In genomic region chr11:68401856-68402255, GRCh38 we compare ENCODE assay signal across 15 cellular contexts. TPM values are rescaled to one million over a fixed set of nuclear protein-coding genes. Genes with fewer than 3 reads are reported as not detected.
DNase-seq lines count a peak whose midpoint lies in the region; ATAC-seq and TF ChIP-seq lines count a peak whose summit lies in the region.
"Had no signal": no experiment of that assay in that cellular context is flagged by ENCODE, and none has a peak within 500 bp of the region (broad histone marks: within the 10 kb centered on the region; RNA-seq: fewer than 3 reads in every experiment).

No MANE protein-coding gene starts in this region.

- H3K9me3 Mint-ChIP-seq in nephron progenitor cell = no peaks in the 10 kb centered on the region
- no peaks in the 10 kb centered on the region for H3K9me3 Mint-ChIP-seq in type B pancreatic cell
- H3K9me3 Mint-ChIP-seq: CD4-positive, alpha-beta memory T cell; H9 had no signal

- H3K36me3 Mint-ChIP-seq in nephron progenitor cell (ENCODE audit: low read depth) (peaks cover 53% of the 10 kb centered on the region), type B pancreatic cell (peaks cover 8% of the 10 kb centered on the region)
- H3K36me3 Mint-ChIP-seq: CD14-positive monocyte; CD4-positive, alpha-beta memory T cell had no signal

- H3K4me1 Mint-ChIP-seq in nephron progenitor cell = peaks cover 14% of the 10 kb centered on the region
- peaks cover 5% of the 10 kb centered on the region for H3K4me1 Mint-ChIP-seq in type B pancreatic cell (ENCODE audit: unreplicated experiment)
- H3K4me1 Mint-ChIP-seq: CD14-positive monocyte; CD4-positive, alpha-beta memory T cell had no signal

- peaks cover 0 to 43% (median 34%) of the 10 kb centered on the region in 4 donors for H3K36me3 ChIP-seq in esophagus muscularis mucosa

- intact Hi-C loops in esophagus muscularis mucosa (cut with DNase I) = no loop called here

- H3K27me3 ChIP-seq in esophagus muscularis mucosa = no peaks in the 10 kb centered on the region
- H3K27me3 ChIP-seq: BLaER1 had no signal

- TF ChIP-seq POLR2A in esophagus muscularis mucosa (IDR thresholded peaks at IDR 0.05; ENCODE audit: low read depth) = no peak

- no peak for DNase-seq in esophagus muscularis mucosa (ENCODE audit: extremely low spot score)
- no peak for DNase-seq in nephron progenitor cell
- no peak for DNase-seq in type B pancreatic cell (ENCODE audit: extremely low spot score, unreplicated experiment)
- no peak for DNase-seq in COLO668 (lab: John Stamatoyannopoulos, UW; ENCODE audit: unreplicated experiment)
- no peak for DNase-seq in NCI-H2081 treated with DMSO at 0.1 percent for 48 hours (lab: John Stamatoyannopoulos, UW)
- DNase-seq: 8988T; Calu3; CD4-positive, alpha-beta memory T cell; DMS79 treated with DMSO at 0.1 percent for 48 hours; GF-D8 had no signal

- no peak overlapping the region for H3K4me3 Mint-ChIP-seq in nephron progenitor cell
- H3K4me3 Mint-ChIP-seq in type B pancreatic cell = no peak overlapping the region
- H3K4me3 Mint-ChIP-seq: CD14-positive monocyte; CD4-positive, alpha-beta memory T cell; H9 had no signal

- ATAC-seq in GM18861 (IDR thresholded peaks at IDR 0.05; ENCODE audit: unreplicated experiment) = no peak

- peaks cover 33 to 85% (median 72%) of the 10 kb centered on the region in 4 donors for H3K4me1 ChIP-seq in esophagus muscularis mucosa

- 79% methylated on average over 7 of the region's 7 CpGs for WGBS in esophagus muscularis mucosa

- H3K27ac Mint-ChIP-seq in nephron progenitor cell (peak overlapping the region; percentile 49), type B pancreatic cell (peak overlapping the region; percentile 39)
- H3K27ac Mint-ChIP-seq: CD14-positive monocyte; CD4-positive, alpha-beta memory T cell had no signal

- no peaks in the 10 kb centered on the region for H3K9me3 ChIP-seq in esophagus muscularis mucosa
- H3K9me3 ChIP-seq: BLaER1 had no signal

- H3K4me3 ChIP-seq in esophagus muscularis mucosa = no peak overlapping the region
- H3K4me3 ChIP-seq: BLaER1 had no signal

- peak overlapping the region; percentile 89; the same call in 1 of the 2 replicates for H3K27ac ChIP-seq in VCaP
- H3K27ac ChIP-seq in esophagus muscularis mucosa (replicated peaks in 1 of 4) = peak overlapping the region; percentile 85 to 90 (median 88)
- H3K27ac ChIP-seq: BLaER1 had no signal

- no peak for TF ChIP-seq EP300 in esophagus muscularis mucosa (IDR thresholded peaks at IDR 0.05)

- H3K27me3 Mint-ChIP-seq in nephron progenitor cell (ENCODE audit: low read depth, poor library complexity) (no peaks in the 10 kb centered on the region), type B pancreatic cell (no peaks in the 10 kb centered on the region)
- H3K27me3 Mint-ChIP-seq: CD4-positive, alpha-beta memory T cell had no signal

- TF ChIP-seq CTCF in VCaP (conservative IDR thresholded peaks at IDR 0.05) = no peak
- no peak for TF ChIP-seq CTCF in esophagus muscularis mucosa (IDR thresholded peaks at IDR 0.05)
- TF ChIP-seq CTCF in nephron progenitor cell (IDR thresholded peaks at IDR 0.05) = no peak
- no peak for TF ChIP-seq CTCF in type B pancreatic cell (conservative IDR thresholded peaks at IDR 0.05)

RNA-seq across cellular contexts. Expression of gene PPP6R3, which starts 58.7 kb away (rescaled TPM):
- total RNA-seq in esophagus muscularis mucosa = 100 to 1,000 TPM; 106 to 132 (median 116) TPM
- 102 and 104 TPM in 2 replicates for total RNA-seq in type B pancreatic cell (ENCODE audit: low replicate concordance)
